8 cellular contexts compared by ENCODE assay signal in the genomic region with DNA sequence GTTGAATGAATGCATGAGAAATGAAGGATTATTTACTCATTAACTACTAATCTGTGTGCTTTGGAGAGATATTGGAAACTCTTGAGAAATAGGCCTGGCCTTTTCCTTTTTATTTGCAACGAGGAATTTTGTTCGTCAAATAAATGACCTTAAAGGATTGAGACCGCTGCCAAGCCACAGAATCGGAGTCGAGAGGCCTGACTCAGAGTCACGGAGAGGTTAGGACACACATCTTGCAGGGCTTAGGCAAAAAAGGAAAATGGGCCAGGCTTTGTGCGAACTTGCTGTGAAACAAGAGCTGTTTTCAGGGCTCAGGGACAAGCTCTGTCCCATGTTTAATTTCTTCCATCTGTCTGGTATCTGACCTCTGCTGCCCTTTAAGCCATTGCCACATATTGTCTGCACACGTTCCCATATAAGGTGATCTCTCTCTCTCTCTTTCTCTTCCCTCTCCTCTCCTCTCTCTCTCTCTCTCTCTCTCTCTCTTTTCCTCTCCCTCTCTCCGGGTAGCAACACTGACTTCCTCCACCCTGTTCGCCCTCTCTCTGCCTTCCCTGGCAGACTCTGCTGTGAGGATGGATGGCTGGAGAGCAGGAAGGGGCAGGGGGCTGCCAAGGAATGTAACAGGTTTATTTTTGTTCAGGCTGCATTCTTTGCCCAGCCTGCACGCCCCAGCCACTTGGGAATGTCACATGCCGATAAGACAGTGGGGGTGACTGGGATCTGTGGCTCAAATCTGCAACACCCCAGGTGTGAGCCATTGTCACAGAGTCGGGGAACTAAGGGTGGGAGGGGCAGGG. TPM values are rescaled to one million over a fixed set of nuclear protein-coding genes. Genes with fewer than 3 reads are reported as not detected.
A peak's percentile ranks its signal among the peaks of the same experiment; 100 is the strongest.
DNase-seq lines count a peak whose midpoint lies in the region; ATAC-seq and TF ChIP-seq lines count a peak whose summit lies in the region.

No MANE protein-coding gene starts in this region.

- ATAC-seq in omental fat pad (ENCODE audit: low FRiP score): peak; percentile 70
- no peak for ATAC-seq in GM18907 (IDR thresholded peaks at IDR 0.05; ENCODE audit: unreplicated experiment)

- CTCF ChIA-PET in Calu3 (lab: Charles Lee): interaction anchor here (0.7 to 1.0 kb wide), 3 partner anchors 10 to 322 kb away, joined by 3 to 6 read pairs (median 3); no protein-coding TSS in a partner anchor

- DNase-seq in Calu3: peak; percentile 80
- DNase-seq in RPMI7951 (ENCODE audit: low read depth): peak; percentile 99
- peak; percentile 100 for DNase-seq in fibroblast of the aortic adventitia (ENCODE audit: low read depth)
- peak; percentile 43 for DNase-seq in omental fat pad (ENCODE audit: low spot score)
- DNase-seq in Ammon's horn (ENCODE audit: low spot score): no peak
- DNase-seq in cortex of kidney (lab: John Stamatoyannopoulos, UW): no peak
- DNase-seq in NCI-H1105 treated with DMSO at 0.1 percent for 48 hours (lab: John Stamatoyannopoulos, UW): no peak

- TF ChIP-seq CTCF in Calu3 (IDR thresholded peaks at IDR 0.05; ENCODE audit: unreplicated experiment) (no peak), fibroblast of the aortic adventitia (IDR thresholded peaks at IDR 0.05; ENCODE audit: insufficient read depth, low read length) (no peak), omental fat pad (IDR thresholded peaks at IDR 0.05) (no peak)

- H3K4me3 Mint-ChIP-seq in Calu3 (ENCODE audit: low read depth, unreplicated experiment): peak overlapping the region; percentile 65

- intact Hi-C loops in Calu3 (cut with micrococcal nuclease; ENCODE audit: unreplicated experiment): loop anchor here (5.0 kb wide), 1 partner anchor 228 kb away; no protein-coding TSS in a partner anchor

- H3K9me3 Mint-ChIP-seq in Calu3 (ENCODE audit: low read depth, unreplicated experiment): no peaks in the 10 kb centered on the region

- H3K4me1 Mint-ChIP-seq in Calu3 (ENCODE audit: low read depth, unreplicated experiment): peaks cover 25% of the 10 kb centered on the region

- no TSS peak for BruUV-seq in Calu3 (replicated peaks; lab: Mats Ljungman, UMichigan)

- H3K36me3 Mint-ChIP-seq in Calu3 (ENCODE audit: insufficient read depth, unreplicated experiment): peaks cover 16% of the 10 kb centered on the region

- peak overlapping the region; percentile 42 for H3K4me3 ChIP-seq in fibroblast of the aortic adventitia (ENCODE audit: low read depth, low read length)

- peak overlapping the region; percentile 94 for H3K27ac Mint-ChIP-seq in Calu3 (ENCODE audit: unreplicated experiment)

- H3K27me3 Mint-ChIP-seq in Calu3 (ENCODE audit: unreplicated experiment): no peaks in the 10 kb centered on the region

RNA-seq across cellular contexts. Expression of gene IFT81, which starts 14.9 kb away (rescaled TPM):
- total RNA-seq in Calu3 (2022): 13.0 and 16.4 TPM in 2 replicates
- 19.7 and 23.4 TPM in 2 replicates for total RNA-seq in RPMI7951 (2014; rRNA removed; shearing (Covaris generic))
- total RNA-seq in fibroblast of the aortic adventitia (ENCODE audit: low replicate concordance): 20.4 and 30.8 TPM in 2 replicates
- total RNA-seq in omental fat pad: 10 to 100 TPM in 1 of 4 donors, 1 to 10 TPM in 3; 4.0 to 14.8 (median 5.3) TPM

Comparison
In these comparisons a context has a peak if more than half of its experiments do, and no peak if none do; other contexts are left out.
1. DNase-seq: peak in Calu3 (single experiment), RPMI7951 (single experiment), fibroblast of the aortic adventitia (single experiment) and omental fat pad (single experiment); none in Ammon's horn (single experiment), cortex of kidney (single experiment) and NCI-H1105 treated with DMSO at 0.1 percent for 48 hours (single experiment).